17 cellular contexts compared by ENCODE assay signal in genomic region chr5:80269991-80270438, GRCh38. TPM values are rescaled to one million over a fixed set of nuclear protein-coding genes. Genes with fewer than 3 reads are reported as not detected.
DNase-seq lines count a peak whose midpoint lies in the region; ATAC-seq and TF ChIP-seq lines count a peak whose summit lies in the region.
"Had no signal": no experiment of that assay in that cellular context is flagged by ENCODE, and none has a peak within 500 bp of the region (broad histone marks: within the 10 kb centered on the region; RNA-seq: fewer than 3 reads in every experiment).

No MANE protein-coding gene starts in this region.

- H3K9me3 ChIP-seq in neutrophil: no peaks in the 10 kb centered on the region
- H3K9me3 ChIP-seq: Caco-2, vagina had no signal

- H3K4me3 Mint-ChIP-seq in T-helper 1 cell treated with Interleukin-12 subunit alpha and Interleukin-12 subunit beta and Interleukin-4 antibody, amounts not matched to agents 30 μg/mL and 1 μg/mL, for 36 hours: peak overlapping the region; percentile 64
- H3K4me3 Mint-ChIP-seq in activated T-helper 17 cell treated with anti-CD3 and anti-CD28 coated beads, Interleukin-2, amount 50 U/mL, for 72 hours: peak overlapping the region; percentile 69
- H3K4me3 Mint-ChIP-seq: nephron had no signal

- no peak overlapping the region for H3K4me3 ChIP-seq in neutrophil (ENCODE audit: low read depth in 1 of 2, low read length in 1 of 2)
- H3K4me3 ChIP-seq: vagina had no signal

- H3K4me1 ChIP-seq in neutrophil (ENCODE audit: control insufficient read depth in 1 of 2, insufficient read depth in 1 of 2, low read depth in 1 of 2, low read length in 1 of 2): peaks cover 9 to 17% of the 10 kb centered on the region in 2 experiments
- H3K4me1 ChIP-seq: vagina had no signal

- no peak for TF ChIP-seq CTCF in neutrophil (IDR thresholded peaks at IDR 0.05)

- H3K4me1 Mint-ChIP-seq in T-helper 1 cell treated with Interleukin-12 subunit alpha and Interleukin-12 subunit beta and Interleukin-4 antibody, amounts not matched to agents 30 μg/mL and 1 μg/mL, for 36 hours (ENCODE audit: low read depth): peaks cover 27% of the 10 kb centered on the region
- peaks cover 17% of the 10 kb centered on the region for H3K4me1 Mint-ChIP-seq in activated T-helper 17 cell treated with anti-CD3 and anti-CD28 coated beads, Interleukin-2, amount 50 U/mL, for 72 hours

- ATAC-seq in activated T-helper 17 cell treated with anti-CD3 and anti-CD28 coated beads, Interleukin-2, amount 50 U/mL, for 72 hours (replicated peaks): peak; percentile 62
- ATAC-seq in GM19023 (IDR thresholded peaks at IDR 0.05; ENCODE audit: unreplicated experiment): no peak
- ATAC-seq: HepG2 had no signal

- H3K27me3 Mint-ChIP-seq in T-helper 1 cell treated with Interleukin-12 subunit alpha and Interleukin-12 subunit beta and Interleukin-4 antibody, amounts not matched to agents 30 μg/mL and 1 μg/mL, for 36 hours (ENCODE audit: low read depth): no peaks in the 10 kb centered on the region
- no peaks in the 10 kb centered on the region for H3K27me3 Mint-ChIP-seq in activated T-helper 17 cell treated with anti-CD3 and anti-CD28 coated beads, Interleukin-2, amount 50 U/mL, for 72 hours
- H3K27me3 Mint-ChIP-seq: brain had no signal

- H3K27ac Mint-ChIP-seq in T-helper 1 cell treated with Interleukin-12 subunit alpha and Interleukin-12 subunit beta and Interleukin-4 antibody, amounts not matched to agents 30 μg/mL and 1 μg/mL, for 36 hours: peak overlapping the region; percentile 95
- H3K27ac Mint-ChIP-seq in activated T-helper 17 cell treated with anti-CD3 and anti-CD28 coated beads, Interleukin-2, amount 50 U/mL, for 72 hours: peak overlapping the region; percentile 87

- DNase-seq in activated CD8-positive, alpha-beta memory T cell treated with anti-CD3 and anti-CD28 coated beads for 24 hours: peak; percentile 58
- no peak for DNase-seq in activated CD8-positive, alpha-beta memory T cell treated with anti-CD3 and anti-CD28 coated beads, Interleukin-2, amount 50 U/mL, for 48 hours
- DNase-seq in NCI-H2227 (lab: John Stamatoyannopoulos, UW; ENCODE audit: unreplicated experiment) (no peak), retina (no peak)
- DNase-seq: Caco-2; effector CD8-positive, alpha-beta T cell; NCI-H1048 had no signal

- H3K27me3 ChIP-seq in neutrophil: no peaks in the 10 kb centered on the region
- H3K27me3 ChIP-seq: vagina had no signal

- no peaks in the 10 kb centered on the region for H3K9me3 Mint-ChIP-seq in T-helper 1 cell treated with Interleukin-12 subunit alpha and Interleukin-12 subunit beta and Interleukin-4 antibody, amounts not matched to agents 30 μg/mL and 1 μg/mL, for 36 hours
- peaks cover 4% of the 10 kb centered on the region for H3K9me3 Mint-ChIP-seq in activated T-helper 17 cell treated with anti-CD3 and anti-CD28 coated beads, Interleukin-2, amount 50 U/mL, for 72 hours
- H3K9me3 Mint-ChIP-seq: brain, nephron had no signal

- H3K27ac ChIP-seq in neutrophil: peak overlapping the region; percentile 72
- H3K27ac ChIP-seq: vagina had no signal

- H3K36me3 ChIP-seq in neutrophil: no peaks in the 10 kb centered on the region
- H3K36me3 ChIP-seq: vagina had no signal

- no peaks in the 10 kb centered on the region for H3K36me3 Mint-ChIP-seq in T-helper 1 cell treated with Interleukin-12 subunit alpha and Interleukin-12 subunit beta and Interleukin-4 antibody, amounts not matched to agents 30 μg/mL and 1 μg/mL, for 36 hours (ENCODE audit: low read depth)
- H3K36me3 Mint-ChIP-seq in activated T-helper 17 cell treated with anti-CD3 and anti-CD28 coated beads, Interleukin-2, amount 50 U/mL, for 72 hours (ENCODE audit: low read depth): no peaks in the 10 kb centered on the region
- H3K36me3 Mint-ChIP-seq: brain had no signal

RNA-seq across cellular contexts. Expression of gene SERINC5, which starts 14.2 kb away (rescaled TPM):
- total RNA-seq in activated T-helper 17 cell treated with anti-CD3 and anti-CD28 coated beads, Interleukin-2, amount 50 U/mL, for 72 hours: 10 to 100 TPM; 50.7 to 76.7 TPM

RNA-seq across cellular contexts. Expression of gene SPZ1, which starts 49.8 kb away (rescaled TPM):
- total RNA-seq in activated T-helper 17 cell treated with anti-CD3 and anti-CD28 coated beads, Interleukin-2, amount 50 U/mL, for 72 hours: not detected
- total RNA-seq: A172, Caco-2, HepG2, liver, vagina had no signal
